ENCODE assay signal across 11 cellular contexts in genomic region chr6:21748343-21749063, GRCh38.
DNase-seq lines count a peak whose midpoint lies in the region; ATAC-seq, FAIRE-seq and TF ChIP-seq lines count a peak whose summit lies in the region.
"Had no signal": no experiment of that assay in that cellular context is flagged by ENCODE, and none has a peak within 500 bp of the region (broad histone marks: within the 10 kb centered on the region; RNA-seq: fewer than 3 reads in every experiment).

No MANE protein-coding gene starts in this region.

- CTCF ChIA-PET in H1 (lab: Charles Lee; ENCODE audit: partially characterized antibody): interaction anchor here (0.7 kb wide), 3 partner anchors 15 to 81 kb away, joined by 3 to 4 read pairs (median 3); no protein-coding TSS in a partner anchor

- POLR2A ChIA-PET in H1 (lab: Charles Lee; ENCODE audit: partially characterized antibody): interaction anchor here (1.0 to 2.5 kb wide), 6 partner anchors 9 to 155 kb away, joined by 3 to 7 read pairs (median 4); partner anchors contain the start of gene SOX4

- no peak overlapping the region for H3K4ac ChIP-seq in H1 (replicated peaks; ENCODE audit: insufficient read length, low read depth, low read length)

- H3K23ac ChIP-seq in H1 (ENCODE audit: insufficient read length): no peak overlapping the region

- H3K27ac ChIP-seq in H1 (ENCODE audit: low read depth, low read length) (no peak overlapping the region), upper lobe of right lung (no peak overlapping the region)
- H3K27ac ChIP-seq: 22Rv1 had no signal

- peak overlapping the region; percentile 51 to 57 for H3K4me2 ChIP-seq in H1 (ENCODE audit: insufficient read depth in 1 of 2, low read depth in 2 of 2, low read length in 2 of 2)

- H3K4me3 ChIP-seq in H1 (ENCODE audit: extremely low read depth in 1 of 4, insufficient read depth in 2 of 4, low read depth in 3 of 4, low read length in 4 of 4) (peak overlapping the region in 1 of 4 experiments; percentile 39; a peak in 2 of 8 replicates), upper lobe of right lung (no peak overlapping the region)

- no peak overlapping the region for H3K14ac ChIP-seq in H1 (ENCODE audit: insufficient read length)

- no peak overlapping the region for H4K91ac ChIP-seq in H1 (replicated peaks; ENCODE audit: insufficient read length, low read length)

- no peak overlapping the region for H2BK20ac ChIP-seq in H1 (ENCODE audit: low read length)

- TF ChIP-seq EP300 in H1 (IDR thresholded peaks at IDR 0.05; ENCODE audit: borderline replicate concordance in 1 of 2, low read depth in 2 of 2, low read length in 2 of 2): no peak

- no peak overlapping the region for H2AK5ac ChIP-seq in H1 (ENCODE audit: low read depth, low read length)

- H3K36me3 ChIP-seq in H1 (ENCODE audit: control insufficient read depth in 2 of 4, insufficient read depth in 4 of 4, low read length in 3 of 4) (peaks cover 0 to 3% (median 0%) of the 10 kb centered on the region in 4 experiments; a peak in 1 of 8 replicates), upper lobe of right lung (no peaks in the 10 kb centered on the region)

- intact Hi-C loops in upper lobe of right lung (cut with DNase I): no loop called here

- no peak for TF ChIP-seq RAD21 in H1 (IDR thresholded peaks at IDR 0.05 in 1 of 2, conservative IDR thresholded peaks at IDR 0.05 in 1 of 2; ENCODE audit: low read depth in 2 of 2, low read length in 2 of 2)

- peaks cover 0 to 34% (median 23%) of the 10 kb centered on the region in 4 experiments; a peak in 6 of 7 replicates for H3K4me1 ChIP-seq in H1 (replicated peaks in 1 of 4; ENCODE audit: control insufficient read depth in 3 of 4, insufficient read depth in 4 of 4, low read length in 3 of 4)
- peaks cover 6% of the 10 kb centered on the region for H3K4me1 ChIP-seq in upper lobe of right lung

- H3K56ac ChIP-seq in H1 (replicated peaks; ENCODE audit: insufficient read length, low read depth, low read length): no peak overlapping the region

- no peak overlapping the region; the same call in 1 of the 2 replicates for H2BK5ac ChIP-seq in H1 (ENCODE audit: low read depth, low read length)

- H3K27me3 ChIP-seq in H1 (replicated peaks in 1 of 4; ENCODE audit: control insufficient read depth in 3 of 4, extremely low read depth in 1 of 4, insufficient read depth in 3 of 4, low read length in 3 of 4): no peaks in the 10 kb centered on the region
- H3K27me3 ChIP-seq in upper lobe of right lung: no peaks in the 10 kb centered on the region

- H4K20me1 ChIP-seq in H1 (replicated peaks in 1 of 2; ENCODE audit: control insufficient read depth in 1 of 2, insufficient read depth in 2 of 2, low read length in 2 of 2): peaks cover 0 to 5% of the 10 kb centered on the region in 2 experiments

- peak overlapping the region; percentile 68 for H4K5ac ChIP-seq in H1 (ENCODE audit: insufficient read length, low read depth, low read length)

- H3K23me2 ChIP-seq in H1 (ENCODE audit: low read depth, low read length): no peaks in the 10 kb centered on the region

- H3K79me1 ChIP-seq in H1 (ENCODE audit: low read depth, low read length): peaks cover 4% of the 10 kb centered on the region

- no peak overlapping the region for H3K18ac ChIP-seq in H1 (ENCODE audit: extremely low read depth, low read length)

- H3K9ac ChIP-seq in H1 (replicated peaks in 1 of 4; ENCODE audit: extremely low read depth in 1 of 4, low read depth in 3 of 4, low read length in 3 of 4): no peak overlapping the region

- no peak overlapping the region for H2BK12ac ChIP-seq in H1 (ENCODE audit: low read depth, low read length)

- ATAC-seq in upper lobe of right lung (peak; percentile 41), HG02981 (IDR thresholded peaks at IDR 0.05; ENCODE audit: unreplicated experiment) (no peak), GM21526 (IDR thresholded peaks at IDR 0.05; ENCODE audit: low FRiP score, unreplicated experiment) (no peak)

- H3K79me2 ChIP-seq in H1 (ENCODE audit: control insufficient read depth in 1 of 2, insufficient read depth in 2 of 2, low read length in 2 of 2): peaks cover 16 to 95% of the 10 kb centered on the region in 2 experiments

- DNase-seq in NCI-H1694 treated with DMSO at 0.1 percent for 48 hours (lab: John Stamatoyannopoulos, UW) (peak; percentile 11), NCI-H1694 (lab: John Stamatoyannopoulos, UW) (no peak), NCI-H510A treated with DMSO at 0.1 percent for 48 hours (lab: John Stamatoyannopoulos, UW) (peak; percentile 78), H1 (ENCODE audit: low read depth in 1 of 2, low spot score in 2 of 2) (no peak), upper lobe of right lung (no peak), NOMO-1 treated with dmso at 0.1 percent for 144 hours (lab: John Stamatoyannopoulos, UW; ENCODE audit: unreplicated experiment) (no peak)
- DNase-seq: activated CD4-positive, alpha-beta T cell treated with anti-CD3 and anti-CD28 coated beads, Interleukin-2, amount 50 U/mL, for 48 hours had no signal

- H2AFZ ChIP-seq in H1 (ENCODE audit: low read length): no peak overlapping the region

- TF ChIP-seq CTCF in H1 (IDR thresholded peaks at IDR 0.05; ENCODE audit: control extremely low read depth in 1 of 3, insufficient read depth in 1 of 3, low read depth in 1 of 3, low read length in 3 of 3) (no peak), upper lobe of right lung (IDR thresholded peaks at IDR 0.05) (no peak)

- 29% methylated on average over 3 of the region's 3 CpGs; no CpG with 5 or more reads in 1 of the 2 experiments for WGBS in H1 (ENCODE audit: extremely low coverage in 1 of 2, insufficient coverage in 1 of 2, insufficient read length in 1 of 2, insufficient replicate concordance in 2 of 2, low coverage in 1 of 2, low lambda C conversion rate in 2 of 2, missing lambda C conversion rate in 1 of 2), 2 experiments

- no peak overlapping the region for H2BK120ac ChIP-seq in H1 (replicated peaks; ENCODE audit: low read depth, low read length)

- no peak overlapping the region for H2BK15ac ChIP-seq in H1 (ENCODE audit: low read length)

- TF ChIP-seq POLR2A in H1 (IDR thresholded peaks at IDR 0.05; ENCODE audit: control extremely low read depth in 1 of 2, low read depth in 2 of 2, low read length in 2 of 2): no peak

- H3K9me3 ChIP-seq in H1 (ENCODE audit: insufficient read depth in 2 of 2, low read depth in 1 of 2, low read length in 1 of 2) (no peaks in the 10 kb centered on the region), upper lobe of right lung (no peaks in the 10 kb centered on the region)

- H4K8ac ChIP-seq in H1 (ENCODE audit: extremely low read depth, insufficient read depth, low read length): no peak overlapping the region

- FAIRE-seq in H1 (lab: Jason Lieb, UNC): peak; percentile 66
- FAIRE-seq: GM12892 had no signal

TF ChIP-seq in H1, 55 proteins besides CTCF, POLR2A, EP300 and RAD21:
- TF ChIP-seq RBBP5 (IDR thresholded peaks at IDR 0.05; ENCODE audit: borderline replicate concordance, low read depth, low read length): no peak
- TF ChIP-seq NRF1 (IDR thresholded peaks at IDR 0.05; ENCODE audit: low read depth, low read length): no peak
- TF ChIP-seq SIX5 (IDR thresholded peaks at IDR 0.05; ENCODE audit: low read depth, low read length): 0 out of 2 replicates have a peak, but pooled peaks have one; percentile 16
- TF ChIP-seq BACH1 (IDR thresholded peaks at IDR 0.05; ENCODE audit: low read length): no peak

Comparison
In these comparisons a context has a peak if more than half of its experiments do, and no peak if none do; other contexts are left out.
1. DNase-seq: peak in NCI-H1694 treated with DMSO at 0.1 percent for 48 hours (single experiment) and NCI-H510A treated with DMSO at 0.1 percent for 48 hours (single experiment); none in NCI-H1694 (single experiment), H1 (0 of 2), upper lobe of right lung (single experiment) and NOMO-1 treated with dmso at 0.1 percent for 144 hours (single experiment).